1 cellular context compared by ENCODE assay signal in the genomic region with DNA sequence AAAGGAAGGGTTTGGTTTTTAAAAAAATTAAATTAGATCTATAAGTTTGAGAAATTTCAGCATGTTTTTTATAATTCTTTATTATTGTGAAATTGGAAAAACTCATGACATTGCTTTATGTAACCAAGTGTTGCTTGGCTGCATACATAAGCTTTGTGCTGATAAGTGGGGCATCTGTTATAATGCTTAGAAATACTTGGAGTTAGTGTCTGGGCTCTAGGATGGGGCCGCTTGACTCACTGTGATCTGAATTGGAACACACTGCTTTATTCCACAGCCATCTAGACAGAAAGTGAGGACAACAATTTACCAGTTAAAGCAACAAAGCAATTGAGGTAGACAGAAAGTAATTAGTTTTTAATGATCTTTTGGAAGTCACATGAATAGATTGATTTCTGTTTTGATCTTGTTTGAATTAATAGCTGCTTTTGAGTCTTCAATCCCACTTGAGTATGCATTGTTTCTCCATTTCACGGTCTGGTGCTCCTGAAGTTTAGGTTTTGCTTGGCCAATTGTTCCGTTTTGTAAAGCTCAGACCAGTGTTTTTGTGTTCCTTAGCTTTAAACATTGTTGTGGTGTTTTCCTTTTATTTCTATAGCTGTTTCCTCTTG.
TF ChIP-seq lines count a peak whose summit lies in the region.

No MANE protein-coding gene starts in this region.

TF ChIP-seq in K562, 482 proteins besides CTCF, POLR2A, EP300 and RAD21:
- TF ChIP-seq DNMT1 (IDR thresholded peaks at IDR 0.05) = no peak
- TF ChIP-seq CREBBP (IDR thresholded peaks at IDR 0.05; ENCODE audit: low read depth, low read length) = no peak
- no peak for TF ChIP-seq YBX1 (IDR thresholded peaks at IDR 0.05)
- TF ChIP-seq ZNF76 (CRISPR knock-in tag; IDR thresholded peaks at IDR 0.05; ENCODE audit: borderline replicate concordance) = no peak
- TF ChIP-seq TEAD4 (IDR thresholded peaks at IDR 0.05; ENCODE audit: low read length) = no peak
- no peak for TF ChIP-seq TEAD4 (CRISPR knock-in tag; IDR thresholded peaks at IDR 0.05; ENCODE audit: borderline replicate concordance)
- TF ChIP-seq PML (IDR thresholded peaks at IDR 0.05; ENCODE audit: low read length) = no peak
- no peak for TF ChIP-seq MYC (IDR thresholded peaks at IDR 0.05; ENCODE audit: low read depth, low read length)
- no peak for TF ChIP-seq MYC (CRISPR knock-in tag; IDR thresholded peaks at IDR 0.05; ENCODE audit: borderline replicate concordance, low read depth)
- no peak for TF ChIP-seq ARID2 (IDR thresholded peaks at IDR 0.05)
- no peak for TF ChIP-seq HMG20B (CRISPR knock-in tag; IDR thresholded peaks at IDR 0.05)
- no peak for TF ChIP-seq ZNF12 (CRISPR knock-in tag; IDR thresholded peaks at IDR 0.05)
- TF ChIP-seq TFAM (CRISPR knock-in tag; conservative IDR thresholded peaks at IDR 0.05) = no peak
- TF ChIP-seq, protein P1, sequence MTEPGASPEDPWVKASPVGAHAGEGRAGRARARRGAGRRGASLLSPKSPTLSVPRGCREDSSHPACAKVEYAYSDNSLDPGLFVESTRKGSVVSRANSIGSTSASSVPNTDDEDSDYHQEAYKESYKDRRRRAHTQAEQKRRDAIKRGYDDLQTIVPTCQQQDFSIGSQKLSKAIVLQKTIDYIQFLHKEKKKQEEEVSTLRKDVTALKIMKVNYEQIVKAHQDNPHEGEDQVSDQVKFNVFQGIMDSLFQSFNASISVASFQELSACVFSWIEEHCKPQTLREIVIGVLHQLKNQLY (CRISPR knock-in tag; conservative IDR thresholded peaks at IDR 0.05) = no peak
- TF ChIP-seq, protein P2, sequence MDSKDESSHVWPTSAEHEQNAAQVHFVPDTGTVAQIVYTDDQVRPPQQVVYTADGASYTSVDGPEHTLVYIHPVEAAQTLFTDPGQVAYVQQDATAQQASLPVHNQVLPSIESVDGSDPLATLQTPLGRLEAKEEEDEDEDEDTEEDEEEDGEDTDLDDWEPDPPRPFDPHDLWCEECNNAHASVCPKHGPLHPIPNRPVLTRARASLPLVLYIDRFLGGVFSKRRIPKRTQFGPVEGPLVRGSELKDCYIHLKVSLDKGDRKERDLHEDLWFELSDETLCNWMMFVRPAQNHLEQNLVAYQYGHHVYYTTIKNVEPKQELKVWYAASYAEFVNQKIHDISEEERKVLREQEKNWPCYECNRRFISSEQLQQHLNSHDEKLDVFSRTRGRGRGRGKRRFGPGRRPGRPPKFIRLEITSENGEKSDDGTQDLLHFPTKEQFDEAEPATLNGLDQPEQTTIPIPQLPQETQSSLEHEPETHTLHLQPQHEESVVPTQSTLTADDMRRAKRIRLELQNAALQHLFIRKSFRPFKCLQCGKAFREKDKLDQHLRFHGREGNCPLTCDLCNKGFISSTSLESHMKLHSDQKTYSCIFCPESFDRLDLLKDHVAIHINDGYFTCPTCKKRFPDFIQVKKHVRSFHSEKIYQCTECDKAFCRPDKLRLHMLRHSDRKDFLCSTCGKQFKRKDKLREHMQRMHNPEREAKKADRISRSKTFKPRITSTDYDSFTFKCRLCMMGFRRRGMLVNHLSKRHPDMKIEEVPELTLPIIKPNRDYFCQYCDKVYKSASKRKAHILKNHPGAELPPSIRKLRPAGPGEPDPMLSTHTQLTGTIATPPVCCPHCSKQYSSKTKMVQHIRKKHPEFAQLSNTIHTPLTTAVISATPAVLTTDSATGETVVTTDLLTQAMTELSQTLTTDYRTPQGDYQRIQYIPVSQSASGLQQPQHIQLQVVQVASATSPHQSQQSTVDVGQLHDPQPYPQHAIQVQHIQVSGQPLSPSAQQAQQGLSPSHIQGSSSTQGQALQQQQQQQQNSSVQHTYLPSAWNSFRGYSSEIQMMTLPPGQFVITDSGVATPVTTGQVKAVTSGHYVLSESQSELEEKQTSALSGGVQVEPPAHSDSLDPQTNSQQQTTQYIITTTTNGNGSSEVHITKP (IDR thresholded peaks at IDR 0.05; ENCODE audit: partially characterized antibody) = no peak
- TF ChIP-seq CAMTA2 (CRISPR knock-in tag; conservative IDR thresholded peaks at IDR 0.05) = no peak
- TF ChIP-seq, protein P3, sequence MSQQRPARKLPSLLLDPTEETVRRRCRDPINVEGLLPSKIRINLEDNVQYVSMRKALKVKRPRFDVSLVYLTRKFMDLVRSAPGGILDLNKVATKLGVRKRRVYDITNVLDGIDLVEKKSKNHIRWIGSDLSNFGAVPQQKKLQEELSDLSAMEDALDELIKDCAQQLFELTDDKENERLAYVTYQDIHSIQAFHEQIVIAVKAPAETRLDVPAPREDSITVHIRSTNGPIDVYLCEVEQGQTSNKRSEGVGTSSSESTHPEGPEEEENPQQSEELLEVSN (IDR thresholded peaks at IDR 0.05; ENCODE audit: borderline replicate concordance in 1 of 2, extremely low read depth in 1 of 2, insufficient read depth in 1 of 2, insufficient read length in 1 of 2, low read depth in 1 of 2, low read length in 1 of 2, poor library complexity in 1 of 2, severe bottlenecking in 1 of 2) = no peak
- no peak for TF ChIP-seq ZNF274 (IDR thresholded peaks at IDR 0.05; ENCODE audit: borderline replicate concordance, low read depth, low read length)
- TF ChIP-seq NELFE (IDR thresholded peaks at IDR 0.05; ENCODE audit: insufficient read depth, insufficient read length) = no peak
- TF ChIP-seq PHF20 (IDR thresholded peaks at IDR 0.05; ENCODE audit: partially characterized antibody) = no peak
